In the genomic region with DNA sequence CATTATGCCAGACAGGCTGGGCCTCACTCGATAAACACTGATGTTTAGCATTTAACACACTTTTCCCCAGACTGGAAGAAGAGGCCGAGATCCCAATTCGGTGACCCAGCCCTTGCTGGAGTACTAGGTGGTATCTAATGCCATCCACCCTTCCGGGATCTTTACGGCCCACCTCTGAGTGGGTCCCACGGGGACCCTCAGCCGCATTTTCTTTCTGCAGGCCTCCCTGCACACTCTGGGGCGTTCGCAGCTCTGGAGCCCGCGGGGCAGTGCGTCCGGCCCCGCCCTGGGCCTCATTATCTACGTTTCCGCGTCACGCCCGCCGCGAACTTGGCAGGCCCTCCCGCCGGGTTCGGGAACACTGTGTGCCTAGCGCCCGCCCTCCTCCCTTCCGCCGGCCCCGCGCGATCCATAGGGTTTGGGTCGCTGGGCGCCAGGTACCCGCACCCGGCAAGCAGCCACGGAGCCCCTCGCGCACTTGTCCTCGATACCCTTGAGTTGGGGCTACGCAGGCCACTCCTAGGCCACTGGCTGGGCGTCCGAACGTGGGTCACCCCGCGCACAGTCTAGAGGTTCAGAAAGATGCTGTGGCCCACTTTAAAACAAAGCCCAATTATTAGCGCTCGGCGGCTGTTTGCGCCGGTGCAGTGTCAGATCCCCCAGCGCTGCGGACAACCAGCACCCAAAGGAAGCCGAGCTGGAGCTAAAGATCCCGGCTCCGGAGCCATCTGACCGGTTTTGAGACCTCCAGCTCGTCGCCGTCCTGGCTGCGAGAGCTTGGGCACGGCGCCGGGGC, we compare ENCODE assay signal across 8 cellular contexts. TPM values are rescaled to one million over a fixed set of nuclear protein-coding genes. Genes with fewer than 3 reads are reported as not detected.
A peak's percentile ranks its signal among the peaks of the same experiment; 100 is the strongest.
DNase-seq lines count a peak whose midpoint lies in the region; ATAC-seq and TF ChIP-seq lines count a peak whose summit lies in the region.

No MANE protein-coding gene starts in this region.

- no peaks in the 10 kb centered on the region for H3K9me3 ChIP-seq in fibroblast of lung (ENCODE audit: control insufficient read depth, insufficient read depth, low read depth, low read length)
- H3K9me3 ChIP-seq in Karpas-422 (ENCODE audit: low read length): no peaks in the 10 kb centered on the region

- H2AFZ ChIP-seq in fibroblast of lung (ENCODE audit: low read length) (peak overlapping the region; percentile 75), Karpas-422 (ENCODE audit: low read length) (no peak overlapping the region)

- H3K9me2 ChIP-seq in Karpas-422 (replicated peaks; ENCODE audit: insufficient read depth, low read length): no peaks in the 10 kb centered on the region

- peaks cover 3 to 16% (median 16%) of the 10 kb centered on the region in 3 donors for H3K4me1 Mint-ChIP-seq in naive B cell

- no peaks in the 10 kb centered on the region for H3K36me3 Mint-ChIP-seq in naive B cell

- H3K4me3 Mint-ChIP-seq in naive B cell: peak overlapping the region; percentile 49 to 90 (median 84)

- H3K27me3 ChIP-seq in fibroblast of lung (ENCODE audit: control insufficient read depth, insufficient read depth, low read length) (no peaks in the 10 kb centered on the region), Karpas-422 (ENCODE audit: low read length) (no peaks in the 10 kb centered on the region)

- H4K20me1 ChIP-seq in fibroblast of lung (ENCODE audit: control insufficient read depth, extremely low read depth, insufficient read depth, low read length) (no peaks in the 10 kb centered on the region), Karpas-422 (ENCODE audit: insufficient read depth, low read depth, low read length) (no peaks in the 10 kb centered on the region)

- H3K27ac ChIP-seq in fibroblast of lung (ENCODE audit: insufficient read depth, low read length) (peak overlapping the region; percentile 87), Karpas-422 (ENCODE audit: low read length) (no peak overlapping the region)

- no peak for TF ChIP-seq CTCF in fibroblast of lung (conservative IDR thresholded peaks at IDR 0.05 in 1 of 2, IDR thresholded peaks at IDR 0.05 in 1 of 2; ENCODE audit: low read depth in 1 of 2, low read length in 2 of 2)

- H3K27ac Mint-ChIP-seq in naive B cell: peak overlapping the region in 1 of 6 donors; percentile 37

- H3K9me3 Mint-ChIP-seq in naive B cell: peaks cover 0 to 4% (median 0%) of the 10 kb centered on the region in 7 donors

- H3K27me3 Mint-ChIP-seq in naive B cell: peaks cover 57 to 81% (median 66%) of the 10 kb centered on the region in 3 donors

- peak overlapping the region; percentile 98 for H3K4me2 ChIP-seq in fibroblast of lung (ENCODE audit: extremely low read depth, insufficient read depth, low read length)
- H3K4me2 ChIP-seq in Karpas-422 (ENCODE audit: low read depth, low read length, poor library complexity, severe bottlenecking): no peak overlapping the region

- peak overlapping the region; percentile 83 for H3K9ac ChIP-seq in fibroblast of lung (ENCODE audit: insufficient read depth, low read length)
- no peak overlapping the region for H3K9ac ChIP-seq in Karpas-422 (ENCODE audit: low read length)

- H3K4me3 ChIP-seq in fibroblast of lung (replicated peaks in 1 of 4; ENCODE audit: control extremely low read depth in 1 of 4, insufficient read depth in 1 of 4, low read depth in 3 of 4, low read length in 4 of 4) (peak overlapping the region; percentile 69 to 83 (median 76)), Karpas-422 (ENCODE audit: low read length) (no peak overlapping the region)

- DNase-seq in Daoy (ENCODE audit: low read depth) (peak; percentile 75), NCI-H748 (lab: John Stamatoyannopoulos, UW; ENCODE audit: unreplicated experiment) (peak; percentile 79), activated T-helper 1 cell treated with Interleukin-2 at 50 U/mL for 16 hours (ENCODE audit: low read depth) (peak; percentile 53), fibroblast of lung (ENCODE audit: low read depth in 2 of 2) (peak; percentile 68 to 84), naive B cell (no peak), Karpas-422 (no peak)
- peak; percentile 45 to 55 for DNase-seq in stimulated activated CD8-positive, alpha-beta memory T cell treated with anti-CD3 and anti-CD28 coated beads, Interleukin-7, amount 100 ng/mL, for 48 hours (ENCODE audit: extremely low read depth in 1 of 2, low read depth in 1 of 2)

- H3K4me1 ChIP-seq in fibroblast of lung (ENCODE audit: control insufficient read depth, extremely low read depth, insufficient read depth, low read length): no peaks in the 10 kb centered on the region
- no peaks in the 10 kb centered on the region for H3K4me1 ChIP-seq in Karpas-422 (ENCODE audit: low read length)

- H3K36me3 ChIP-seq in fibroblast of lung (ENCODE audit: control insufficient read depth, insufficient read depth, low read length) (no peaks in the 10 kb centered on the region), Karpas-422 (ENCODE audit: insufficient read depth, low read length) (no peaks in the 10 kb centered on the region)

- H3K79me2 ChIP-seq in fibroblast of lung (ENCODE audit: control insufficient read depth, insufficient read depth, low read length) (no peaks in the 10 kb centered on the region), Karpas-422 (ENCODE audit: low read length) (no peaks in the 10 kb centered on the region)

- peak; percentile 48 to 54 for ATAC-seq in naive B cell (ENCODE audit: low read depth in 2 of 2)
- no peak for ATAC-seq in HG02763 (IDR thresholded peaks at IDR 0.05; ENCODE audit: unreplicated experiment)

RNA-seq across cellular contexts. Expression of gene EVA1C, which starts 0.9 kb away (rescaled TPM):
- total RNA-seq in Daoy (2014; rRNA removed; shearing (Covaris generic)): 1.1 and 2.2 TPM in 2 replicates
- 4.4 and 4.6 TPM in 2 replicates for total RNA-seq in fibroblast of lung
- polyA plus RNA-seq in fibroblast of lung: 2.4 and 5.7 TPM in 2 replicates
- 2.2 and 6.4 TPM in 2 replicates for polyA plus RNA-seq in fibroblast of lung (2012)
- 5.3 and 5.4 TPM in 2 replicates for polyA minus RNA-seq in fibroblast of lung (ENCODE audit: low replicate concordance)
- polyA plus RNA-seq in naive B cell (ENCODE audit: low read depth in 6 of 6): under 1 TPM in 3 of 6 donors, not detected in 3; 0.47 to 0.87 (median 0.57) TPM
- total RNA-seq in Karpas-422 (2014; rRNA removed; shearing (Covaris generic); ENCODE audit: low replicate concordance): not detected in 2 replicates

RNA-seq across cellular contexts. Expression of gene URB1, which starts 18.8 kb away (rescaled TPM):
- 22.0 and 28.3 TPM in 2 replicates for total RNA-seq in Daoy (2014; rRNA removed; shearing (Covaris generic))
- 15.7 and 17.7 TPM in 2 replicates for total RNA-seq in fibroblast of lung
- polyA plus RNA-seq in fibroblast of lung (4.3 and 7.3 TPM in 2 replicates), naive B cell (ENCODE audit: low read depth in 6 of 6) (1 to 10 TPM; 1.3 to 4.9 (median 3.2) TPM)
- polyA plus RNA-seq in fibroblast of lung (2012): 6.0 and 10.0 TPM in 2 replicates
- polyA minus RNA-seq in fibroblast of lung (ENCODE audit: low replicate concordance): 16.5 and 38.7 TPM in 2 replicates
- total RNA-seq in Karpas-422 (2014; rRNA removed; shearing (Covaris generic); ENCODE audit: low replicate concordance): 12.7 and 17.0 TPM in 2 replicates

Comparison
In these comparisons a context has a peak if more than half of its experiments do, and no peak if none do; other contexts are left out.
1. DNase-seq: peak in Daoy (single experiment), NCI-H748 (single experiment), activated T-helper 1 cell treated with Interleukin-2 at 50 U/mL for 16 hours (single experiment), fibroblast of lung (2 of 2) and stimulated activated CD8-positive, alpha-beta memory T cell treated with anti-CD3 and anti-CD28 coated beads, Interleukin-7, amount 100 ng/mL, for 48 hours (2 of 2); none in naive B cell (single experiment) and Karpas-422 (single experiment).